ENCODE assay signal across 8 cellular contexts in the genomic region with DNA sequence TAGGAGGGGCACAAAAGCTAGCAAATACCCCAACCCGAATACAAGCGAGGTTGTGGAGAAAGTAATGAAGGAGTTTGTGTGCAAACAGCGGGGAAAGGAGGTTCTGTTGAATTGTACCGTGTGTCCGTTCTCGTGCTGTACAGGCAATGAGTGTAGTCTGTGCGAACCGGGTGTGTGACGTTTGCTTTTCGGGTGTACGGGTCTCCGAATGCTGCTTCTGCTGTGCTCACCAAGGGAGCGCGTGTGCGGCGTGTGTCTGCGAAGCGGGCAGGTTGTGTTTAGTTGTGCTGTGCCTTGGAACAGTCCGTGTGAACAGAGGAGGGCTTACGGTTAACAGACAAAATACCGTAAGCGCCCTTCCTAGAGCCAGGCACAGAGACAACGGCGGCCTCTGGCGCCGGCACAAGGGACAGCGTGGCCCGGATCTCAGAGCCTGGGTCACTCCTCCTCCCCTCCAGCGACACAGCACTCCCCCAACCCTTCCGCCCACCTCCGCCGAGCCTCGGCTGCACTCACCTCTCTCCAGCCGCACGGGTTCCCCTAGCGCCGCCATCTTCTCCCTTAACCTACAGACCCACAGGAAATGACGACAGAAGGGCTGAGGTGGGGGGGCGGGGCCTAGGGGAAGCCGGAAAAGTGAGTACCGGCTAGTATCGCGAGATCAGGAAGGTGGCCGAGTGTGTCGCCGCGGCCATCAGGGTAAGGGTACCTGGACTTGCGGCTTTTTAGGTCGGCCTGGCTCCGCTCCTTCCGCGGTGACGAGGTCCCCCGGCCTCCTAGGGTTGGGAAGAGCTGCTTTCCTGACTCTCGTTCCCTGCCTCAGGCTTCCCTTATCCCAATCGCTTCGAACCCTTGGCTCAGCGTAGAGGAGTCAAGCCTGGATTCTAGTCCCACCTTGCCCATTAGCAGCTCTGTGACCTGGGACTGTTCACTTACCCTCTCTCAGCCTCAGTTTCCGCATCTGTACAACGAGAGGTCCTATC. TPM values are rescaled to one million over a fixed set of nuclear protein-coding genes. Genes with fewer than 3 reads are reported as not detected.
DNase-seq lines count a peak whose midpoint lies in the region; ATAC-seq and TF ChIP-seq lines count a peak whose summit lies in the region.

A gene with protein sequence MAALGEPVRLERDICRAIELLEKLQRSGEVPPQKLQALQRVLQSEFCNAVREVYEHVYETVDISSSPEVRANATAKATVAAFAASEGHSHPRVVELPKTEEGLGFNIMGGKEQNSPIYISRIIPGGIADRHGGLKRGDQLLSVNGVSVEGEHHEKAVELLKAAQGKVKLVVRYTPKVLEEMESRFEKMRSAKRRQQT (minus strand): TSS at position 570 of the 983 bp plus-strand sequence. CDS start 17 bp downstream, at position 553.

- ATAC-seq in CD4-positive, CD25-positive, alpha-beta regulatory T cell (ENCODE audit: low read depth in 2 of 2): peak; percentile 92
- peak; percentile 97 for ATAC-seq in GM19395 (IDR thresholded peaks at IDR 0.05; ENCODE audit: unreplicated experiment)
- peak; percentile 84 for ATAC-seq in HG03565 (IDR thresholded peaks at IDR 0.05; ENCODE audit: unreplicated experiment)
- ATAC-seq in lower lobe of right lung: peak; percentile 99

- no peaks in the 10 kb centered on the region for H3K27me3 ChIP-seq in CD4-positive, CD25-positive, alpha-beta regulatory T cell (ENCODE audit: control insufficient read depth, insufficient read depth, low read length)
- no peaks in the 10 kb centered on the region for H3K27me3 ChIP-seq in lower lobe of right lung (ENCODE audit: low read depth)

- CTCF ChIA-PET in activated CD4-positive, alpha-beta memory T cell treated with anti-CD3 and anti-CD28 coated beads for 36 hours (lab: Charles Lee): interaction anchor here (0.7 kb wide), 2 partner anchors 8 to 22 kb away, joined by 3 to 4 read pairs; no protein-coding TSS in a partner anchor

- peak within 1 kb of the TSS; percentile 98 for H3K4me3 ChIP-seq in CD4-positive, CD25-positive, alpha-beta regulatory T cell (ENCODE audit: low read depth, low read length)
- peak within 1 kb of the TSS; percentile 65 for H3K4me3 ChIP-seq in lower lobe of right lung

- H3K27ac Mint-ChIP-seq in CD4-positive, CD25-positive, alpha-beta regulatory T cell: peak within 1 kb of the TSS; percentile 97 to 99 (median 98)
- H3K27ac Mint-ChIP-seq in activated CD4-positive, alpha-beta memory T cell treated with anti-CD3 and anti-CD28 coated beads for 36 hours: peak within 1 kb of the TSS; percentile 93

- H3K36me3 Mint-ChIP-seq in CD4-positive, CD25-positive, alpha-beta regulatory T cell: peaks cover 5% of the 10 kb centered on the region
- peaks cover 5% of the 10 kb centered on the region for H3K36me3 Mint-ChIP-seq in activated CD4-positive, alpha-beta memory T cell treated with anti-CD3 and anti-CD28 coated beads for 36 hours

- DNase-seq in CD4-positive, CD25-positive, alpha-beta regulatory T cell: peak; percentile 93 to 97 (median 96)
- DNase-seq in NCI-H774 (lab: John Stamatoyannopoulos, UW) (peak; percentile 94), ecto neural progenitor cell (ENCODE audit: low spot score) (peak; percentile 95), lower lobe of right lung (peak; percentile 96)
- DNase-seq in activated CD4-positive, alpha-beta memory T cell treated with anti-CD3 and anti-CD28 coated beads for 36 hours: peak; percentile 97
- DNase-seq in stimulated activated CD4-positive, alpha-beta T cell treated with anti-CD3 and anti-CD28 coated beads, TNF-alpha, amount 100 ng/mL, for 24 hours (ENCODE audit: low read depth in 3 of 3): peak; percentile 90 to 94 (median 94)

- H3K9me3 Mint-ChIP-seq in CD4-positive, CD25-positive, alpha-beta regulatory T cell: peaks cover 0 to 4% (median 0%) of the 10 kb centered on the region in 7 donors
- no peaks in the 10 kb centered on the region for H3K9me3 Mint-ChIP-seq in activated CD4-positive, alpha-beta memory T cell treated with anti-CD3 and anti-CD28 coated beads for 36 hours

- no peaks in the 10 kb centered on the region for H3K27me3 Mint-ChIP-seq in CD4-positive, CD25-positive, alpha-beta regulatory T cell
- no peaks in the 10 kb centered on the region for H3K27me3 Mint-ChIP-seq in activated CD4-positive, alpha-beta memory T cell treated with anti-CD3 and anti-CD28 coated beads for 36 hours

- no peak for TF ChIP-seq CTCF in lower lobe of right lung (IDR thresholded peaks at IDR 0.05)

- POLR2A ChIA-PET in activated CD4-positive, alpha-beta memory T cell treated with anti-CD3 and anti-CD28 coated beads for 36 hours (lab: Charles Lee): interaction anchor here (0.6 to 0.9 kb wide), 2 partner anchors 34 to 122 kb away, joined by 3 read pairs; partner anchors contain the start of gene LGR4

- peak within 1 kb of the TSS; percentile 98 to 100 (median 99) for H3K4me3 Mint-ChIP-seq in CD4-positive, CD25-positive, alpha-beta regulatory T cell
- peak within 1 kb of the TSS; percentile 100 for H3K4me3 Mint-ChIP-seq in activated CD4-positive, alpha-beta memory T cell treated with anti-CD3 and anti-CD28 coated beads for 36 hours

- H3K4me1 Mint-ChIP-seq in CD4-positive, CD25-positive, alpha-beta regulatory T cell: peaks cover 34 to 65% (median 48%) of the 10 kb centered on the region in 4 donors
- peaks cover 40% of the 10 kb centered on the region for H3K4me1 Mint-ChIP-seq in activated CD4-positive, alpha-beta memory T cell treated with anti-CD3 and anti-CD28 coated beads for 36 hours (ENCODE audit: low read depth)

- no peaks in the 10 kb centered on the region for H3K9me3 ChIP-seq in CD4-positive, CD25-positive, alpha-beta regulatory T cell (ENCODE audit: control insufficient read depth in 2 of 2, low read length in 2 of 2)
- H3K9me3 ChIP-seq in lower lobe of right lung: no peaks in the 10 kb centered on the region

- peak within 1 kb of the TSS; percentile 93 for H3K27ac ChIP-seq in CD4-positive, CD25-positive, alpha-beta regulatory T cell (ENCODE audit: insufficient read depth, low read length, poor library complexity, severe bottlenecking)
- H3K27ac ChIP-seq in lower lobe of right lung: peak within 1 kb of the TSS; percentile 87

- intact Hi-C loops in activated CD4-positive, alpha-beta memory T cell treated with anti-CD3 and anti-CD28 coated beads for 36 hours (cut with micrococcal nuclease): loop anchor here (1.0 kb wide), 4 partner anchors 9 to 602 kb away; partner anchors contain the start of genes CCDC34, KIF18A, LGR4 and METTL15
- intact Hi-C loops in lower lobe of right lung (cut with DNase I): no loop called here

- H3K36me3 ChIP-seq in CD4-positive, CD25-positive, alpha-beta regulatory T cell (ENCODE audit: control insufficient read depth, insufficient read depth, low read length): peaks cover 8% of the 10 kb centered on the region
- H3K36me3 ChIP-seq in lower lobe of right lung: peaks cover 4% of the 10 kb centered on the region

- H3K4me1 ChIP-seq in CD4-positive, CD25-positive, alpha-beta regulatory T cell (ENCODE audit: control insufficient read depth, insufficient read depth, low read length, poor library complexity, severe bottlenecking): peaks cover 25% of the 10 kb centered on the region
- peaks cover 42% of the 10 kb centered on the region for H3K4me1 ChIP-seq in lower lobe of right lung

RNA-seq across cellular contexts. Expression of the gene that starts here (rescaled TPM):
- total RNA-seq in CD4-positive, CD25-positive, alpha-beta regulatory T cell: 20.3 TPM
- polyA plus RNA-seq in CD4-positive, CD25-positive, alpha-beta regulatory T cell: 10 to 100 TPM; 10.3 to 15.6 (median 12.1) TPM
- 10 to 100 TPM; 27.6 to 28.7 TPM for total RNA-seq in activated CD4-positive, alpha-beta memory T cell treated with anti-CD3 and anti-CD28 coated beads for 36 hours
- 33.6 TPM for total RNA-seq in lower lobe of right lung

Comparison
In these comparisons a context has a peak if more than half of its experiments do, and no peak if none do; other contexts are left out.
1. Peak in every context shown above with its lines: DNase-seq, ATAC-seq, H3K4me3 ChIP-seq and H3K27ac ChIP-seq.